ENCODE assay signal across 13 cellular contexts in the genomic region with DNA sequence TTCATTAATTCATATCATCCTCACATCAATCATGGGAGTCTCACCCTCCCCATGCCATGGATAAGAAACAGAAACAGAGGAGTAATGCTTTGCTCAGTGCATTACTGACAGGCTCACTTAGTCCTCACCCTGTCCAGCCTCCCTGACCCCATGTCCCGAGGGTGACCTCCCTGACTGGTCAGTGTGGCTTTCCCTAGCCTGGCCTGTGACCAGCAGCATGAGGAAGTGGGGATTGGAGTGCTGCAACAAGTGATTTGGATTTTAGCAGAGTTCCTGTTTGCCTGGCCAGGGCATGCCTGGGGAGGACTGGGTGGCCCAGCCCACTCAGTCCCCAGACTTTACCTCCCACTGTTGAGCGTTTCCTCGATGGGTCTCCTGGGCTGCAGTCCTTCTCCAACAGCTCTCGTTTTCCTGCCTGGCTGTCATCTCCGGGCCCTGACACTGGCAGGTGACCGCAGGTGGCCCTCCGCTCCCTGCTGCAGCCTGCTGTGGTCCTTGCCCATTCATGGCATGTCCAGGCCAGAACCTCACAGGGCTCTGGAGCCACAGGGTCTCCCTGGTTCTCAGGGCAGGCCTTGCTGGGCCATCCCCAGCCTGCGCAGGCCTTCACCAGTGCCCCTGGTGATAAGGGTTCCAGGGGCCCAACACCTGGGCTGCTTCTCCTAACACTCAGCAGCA. TPM values are rescaled to one million over a fixed set of nuclear protein-coding genes. Genes with fewer than 3 reads are reported as not detected.
DNase-seq lines count a peak whose midpoint lies in the region; ATAC-seq and TF ChIP-seq lines count a peak whose summit lies in the region.
"Had no signal": no experiment of that assay in that cellular context is flagged by ENCODE, and none has a peak within 500 bp of the region (broad histone marks: within the 10 kb centered on the region; RNA-seq: fewer than 3 reads in every experiment).

No MANE protein-coding gene starts in this region.

- H2AFZ ChIP-seq in Karpas-422 (ENCODE audit: low read length) = no peak overlapping the region

- H3K79me2 ChIP-seq in Karpas-422 (ENCODE audit: low read length) = no peaks in the 10 kb centered on the region

- H4K20me1 ChIP-seq in Karpas-422 (ENCODE audit: insufficient read depth, low read depth, low read length) = no peaks in the 10 kb centered on the region

- H3K4me3 Mint-ChIP-seq in brain = peak overlapping the region in 3 of 5 experiments; percentile 26 to 72 (median 48)
- no peak overlapping the region for H3K4me3 Mint-ChIP-seq in activated CD4-positive, alpha-beta T cell treated with anti-CD3 and anti-CD28 coated beads, Interleukin-2, amount 10 ng/mL, durations not matched to agents 24 days and 14 days
- H3K4me3 Mint-ChIP-seq: activated CD8-positive, alpha-beta T cell treated with anti-CD3 and anti-CD28 coated beads, Interleukin-2, amount 10 ng/mL, durations not matched to agents 7 days and 5 days had no signal

- H3K4me2 ChIP-seq in Karpas-422 (ENCODE audit: low read depth, low read length, poor library complexity, severe bottlenecking) = no peak overlapping the region

- H3K4me1 Mint-ChIP-seq in brain = peaks cover 42% of the 10 kb centered on the region
- H3K4me1 Mint-ChIP-seq in activated CD4-positive, alpha-beta T cell treated with anti-CD3 and anti-CD28 coated beads, Interleukin-2, amount 10 ng/mL, durations not matched to agents 24 days and 14 days = peaks cover 13% of the 10 kb centered on the region

- intact Hi-C loops in activated CD4-positive, alpha-beta T cell treated with anti-CD3 and anti-CD28 coated beads, Interleukin-2, amount 10 ng/mL, durations not matched to agents 24 days and 14 days (cut with micrococcal nuclease) = loop anchor here (10.0 kb wide), 1 partner anchor 685 kb away; the partner anchor contains the start of gene PTPN23

- H3K36me3 Mint-ChIP-seq in brain = no peaks in the 10 kb centered on the region
- H3K36me3 Mint-ChIP-seq in activated CD4-positive, alpha-beta T cell treated with anti-CD3 and anti-CD28 coated beads, Interleukin-2, amount 10 ng/mL, durations not matched to agents 24 days and 14 days (ENCODE audit: low read depth) = no peaks in the 10 kb centered on the region

- no peaks in the 10 kb centered on the region for H3K4me1 ChIP-seq in Karpas-422 (ENCODE audit: low read length)

- ATAC-seq in left lobe of liver = peak; percentile 82
- no peak for ATAC-seq in GM19351 (IDR thresholded peaks at IDR 0.05; ENCODE audit: unreplicated experiment)
- ATAC-seq: activated CD8-positive, alpha-beta T cell treated with anti-CD3 and anti-CD28 coated beads, Interleukin-2, amount 10 ng/mL, durations not matched to agents 7 days and 5 days had no signal

- TF ChIP-seq CTCF in brain (conservative IDR thresholded peaks at IDR 0.05) = no peak

- no peaks in the 10 kb centered on the region for H3K27me3 ChIP-seq in Karpas-422 (ENCODE audit: low read length)

- H3K9me3 Mint-ChIP-seq in brain = no peaks in the 10 kb centered on the region
- H3K9me3 Mint-ChIP-seq in activated CD4-positive, alpha-beta T cell treated with anti-CD3 and anti-CD28 coated beads, Interleukin-2, amount 10 ng/mL, durations not matched to agents 24 days and 14 days = no peaks in the 10 kb centered on the region

- peaks cover 6% of the 10 kb centered on the region for H3K27me3 Mint-ChIP-seq in brain
- peaks cover 38% of the 10 kb centered on the region for H3K27me3 Mint-ChIP-seq in activated CD4-positive, alpha-beta T cell treated with anti-CD3 and anti-CD28 coated beads, Interleukin-2, amount 10 ng/mL, durations not matched to agents 24 days and 14 days

- no peaks in the 10 kb centered on the region for H3K9me3 ChIP-seq in Karpas-422 (ENCODE audit: low read length)
- H3K9me3 ChIP-seq: uterus had no signal

- H3K9ac ChIP-seq in Karpas-422 (ENCODE audit: low read length) = no peak overlapping the region

- peak; percentile 89 for DNase-seq in CD1c-positive myeloid dendritic cell (ENCODE audit: extremely low spot score)
- peak; percentile 84 for DNase-seq in left lobe of liver (ENCODE audit: low spot score)
- peak; percentile 33 for DNase-seq in retina
- no peak for DNase-seq in activated CD4-positive, alpha-beta T cell treated with anti-CD3 and anti-CD28 coated beads, Interleukin-2, amount 10 ng/mL, durations not matched to agents 24 days and 14 days
- DNase-seq in Karpas-422 = no peak
- no peak for DNase-seq in NCI-H524 treated with DMSO at 0.1 percent for 48 hours (lab: John Stamatoyannopoulos, UW)
- DNase-seq: activated CD8-positive, alpha-beta T cell treated with anti-CD3 and anti-CD28 coated beads, Interleukin-2, amount 10 ng/mL, durations not matched to agents 7 days and 5 days; activated naive CD4-positive, alpha-beta T cell; NCI-H1436 treated with DMSO at 0.1 percent for 48 hours had no signal

- H3K36me3 ChIP-seq in Karpas-422 (ENCODE audit: insufficient read depth, low read length) = no peaks in the 10 kb centered on the region
- H3K36me3 ChIP-seq: uterus had no signal

- peak overlapping the region in 2 of 5 experiments; percentile 51 to 61 for H3K27ac Mint-ChIP-seq in brain
- H3K27ac Mint-ChIP-seq in activated CD4-positive, alpha-beta T cell treated with anti-CD3 and anti-CD28 coated beads, Interleukin-2, amount 10 ng/mL, durations not matched to agents 24 days and 14 days = no peak overlapping the region
- H3K27ac Mint-ChIP-seq: activated CD8-positive, alpha-beta T cell treated with anti-CD3 and anti-CD28 coated beads, Interleukin-2, amount 10 ng/mL, durations not matched to agents 7 days and 5 days had no signal

- H3K4me3 ChIP-seq in Karpas-422 (ENCODE audit: low read length) = no peak overlapping the region
- H3K4me3 ChIP-seq: uterus had no signal

- no peaks in the 10 kb centered on the region for H3K9me2 ChIP-seq in Karpas-422 (replicated peaks; ENCODE audit: insufficient read depth, low read length)

- no peak overlapping the region for H3K27ac ChIP-seq in Karpas-422 (ENCODE audit: low read length)

RNA-seq across cellular contexts. Expression of gene TMIE, which starts 1.2 kb away (rescaled TPM):
- 2.1 TPM for polyA plus RNA-seq in brain (ENCODE audit: insufficient read depth, low read depth, low replicate concordance)
- total RNA-seq in left lobe of liver = 0.33 TPM
- 0.19 TPM in 1 of 2 replicates, not detected in the other for total RNA-seq in activated CD4-positive, alpha-beta T cell treated with anti-CD3 and anti-CD28 coated beads, Interleukin-2, amount 10 ng/mL, durations not matched to agents 24 days and 14 days
- total RNA-seq in Karpas-422 (2014; rRNA removed; shearing (Covaris generic); ENCODE audit: low replicate concordance) = not detected in 2 replicates
- total RNA-seq: Daoy had no signal

RNA-seq across cellular contexts. Expression of gene ALS2CL, which starts 6.5 kb away (rescaled TPM):
- 0.39 TPM for polyA plus RNA-seq in brain (ENCODE audit: insufficient read depth, low read depth, low replicate concordance)
- 24.2 TPM for total RNA-seq in left lobe of liver
- 0.47 and 0.99 TPM in 2 replicates for total RNA-seq in activated CD4-positive, alpha-beta T cell treated with anti-CD3 and anti-CD28 coated beads, Interleukin-2, amount 10 ng/mL, durations not matched to agents 24 days and 14 days
- total RNA-seq in Karpas-422 (2014; rRNA removed; shearing (Covaris generic); ENCODE audit: low replicate concordance) = not detected in 2 replicates

RNA-seq across cellular contexts. Expression of gene PRSS50, which starts 17.7 kb away (rescaled TPM):
- not detected for polyA plus RNA-seq in brain (ENCODE audit: insufficient read depth, low read depth, low replicate concordance)
- total RNA-seq in left lobe of liver = 0.13 TPM
- total RNA-seq in activated CD4-positive, alpha-beta T cell treated with anti-CD3 and anti-CD28 coated beads, Interleukin-2, amount 10 ng/mL, durations not matched to agents 24 days and 14 days = not detected in 2 replicates
- not detected in 2 replicates for total RNA-seq in Karpas-422 (2014; rRNA removed; shearing (Covaris generic); ENCODE audit: low replicate concordance)
- total RNA-seq: activated CD8-positive, alpha-beta T cell treated with anti-CD3 and anti-CD28 coated beads, Interleukin-2, amount 10 ng/mL, durations not matched to agents 7 days and 5 days; Daoy had no signal

Comparison
In these comparisons a context has a peak if more than half of its experiments do, and no peak if none do; other contexts are left out.
1. DNase-seq: peak in CD1c-positive myeloid dendritic cell (single experiment), left lobe of liver (single experiment) and retina (single experiment); none in activated CD4-positive, alpha-beta T cell treated with anti-CD3 and anti-CD28 coated beads, Interleukin-2, amount 10 ng/mL, durations not matched to agents 24 days and 14 days (single experiment), Karpas-422 (single experiment) and NCI-H524 treated with DMSO at 0.1 percent for 48 hours (single experiment).
2. RNA of gene ALS2CL, which starts 6.5 kb away (total RNA-seq): 24.2 TPM in left lobe of liver (single experiment); 0.47 to 0.99 TPM in activated CD4-positive, alpha-beta T cell treated with anti-CD3 and anti-CD28 coated beads, Interleukin-2, amount 10 ng/mL, durations not matched to agents 24 days and 14 days and not detected in Karpas-422; every median in the first group is over 10 times any median in the second.